23 cellular contexts compared by ENCODE assay signal in genomic region chr7:22460363-22460988, GRCh38. TPM values are rescaled to one million over a fixed set of nuclear protein-coding genes. Genes with fewer than 3 reads are reported as not detected.
"Had no signal": no experiment of that assay in that cellular context is flagged by ENCODE, and none has a peak within 500 bp of the region (broad histone marks: within the 10 kb centered on the region; RNA-seq: fewer than 3 reads in every experiment).

No MANE protein-coding gene starts in this region.

- H3K9me3 ChIP-seq: breast epithelium, colonic mucosa had no signal

- H3K4me3 ChIP-seq: breast epithelium, colonic mucosa, PC-9 had no signal

- H3K27ac ChIP-seq: breast epithelium, colonic mucosa, PC-9 had no signal

- ATAC-seq: activated CD8-positive, alpha-beta T cell treated with anti-CD3 and anti-CD28 coated beads, Interleukin-2, amount 10 ng/mL, durations not matched to agents 7 days and 5 days; WTC11 had no signal

- H3K4me1 ChIP-seq: breast epithelium, colonic mucosa had no signal

- DNase-seq: activated CD4-positive, alpha-beta T cell treated with anti-CD3 and anti-CD28 coated beads for 48 hours; activated CD4-positive, alpha-beta T cell treated with anti-CD3 and anti-CD28 coated beads, Interleukin-2, amount 50 U/mL, for 4 hours; activated CD4-positive, CD25-positive, alpha-beta regulatory T cell treated with anti-CD3 and anti-CD28 coated beads, Interleukin-2, amount 50 U/mL, for 72 hours; activated CD8-positive, alpha-beta memory T cell treated with anti-CD3 and anti-CD28 coated beads, Interleukin-2, amount 50 U/mL, for 48 hours; activated CD8-positive, alpha-beta T cell treated with anti-CD3 and anti-CD28 coated beads, Interleukin-2, amount 10 ng/mL, durations not matched to agents 7 days and 5 days; activated T-cell treated with anti-CD3 and anti-CD28 coated beads, Interleukin-2, amount 50 U/mL, for 1 hour; aorta; caudate nucleus; colonic mucosa; Karpas-422; NCI-H1048; NCI-H146; NCI-H1930; NCI-H2171 treated with DMSO at 0.1 percent for 48 hours; NCI-H345; NCI-H510A; NCI-H526 treated with DMSO at 0.1 percent for 48 hours; NK-92 treated with Interleukin-12 subunit alpha and Interleukin-12 subunit beta, amount 100 ng/mL, for 24 hours; PC-9; SIG-M5; T-helper 1 cell had no signal

- H3K4me2 ChIP-seq: PC-9 had no signal

RNA-seq across cellular contexts. Expression of gene STEAP1B, which starts 39.5 kb away (rescaled TPM):
- total RNA-seq: activated CD8-positive, alpha-beta T cell treated with anti-CD3 and anti-CD28 coated beads, Interleukin-2, amount 10 ng/mL, durations not matched to agents 7 days and 5 days had no signal
